In genomic region chr15:53884441-53884840, GRCh38 we compare ENCODE assay signal across 20 cellular contexts.
A peak's percentile ranks its signal among the peaks of the same experiment; 100 is the strongest.
DNase-seq lines count a peak whose midpoint lies in the region; ATAC-seq, FAIRE-seq and TF ChIP-seq lines count a peak whose summit lies in the region.
"Had no signal": no experiment of that assay in that cellular context is flagged by ENCODE, and none has a peak within 500 bp of the region (broad histone marks: within the 10 kb centered on the region; RNA-seq: fewer than 3 reads in every experiment).

No MANE protein-coding gene starts in this region.

- intact Hi-C loops in mammary epithelial cell (cut with micrococcal nuclease): no loop called here

- TF ChIP-seq RAD21 in A549 (conservative IDR thresholded peaks at IDR 0.05 in 1 of 2, IDR thresholded peaks at IDR 0.05 in 1 of 2): no peak

- in situ Hi-C loops in mammary epithelial cell (cut with MboI; ENCODE audit: low sequenced_read_pairs in 2 of 2): no loop called here

- FAIRE-seq in A549 (lab: Jason Lieb, UNC): no peak
- FAIRE-seq: G401.6, GM12892, GM19239, H1 had no signal

- H3K27me3 ChIP-seq in mammary epithelial cell (ENCODE audit: insufficient read depth, low read length) (no peaks in the 10 kb centered on the region), foreskin keratinocyte (no peaks in the 10 kb centered on the region), trophoblast cell (ENCODE audit: insufficient read depth, low read length) (no peaks in the 10 kb centered on the region), mesenchymal stem cell (ENCODE audit: control insufficient read depth in 1 of 2, insufficient read depth in 1 of 2, low read length in 2 of 2) (no peaks in the 10 kb centered on the region)

- H2BK12ac ChIP-seq in trophoblast cell (ENCODE audit: low read length): no peak overlapping the region
- H2BK12ac ChIP-seq in mesenchymal stem cell (ENCODE audit: low read length in 2 of 2): no peak overlapping the region

- dilution Hi-C loops in mammary epithelial cell (cut with HindIII; ENCODE audit: low sequenced_read_pairs): no loop called here

- no peak overlapping the region for H3K4ac ChIP-seq in trophoblast cell (ENCODE audit: low read depth, low read length)
- no peak overlapping the region for H3K4ac ChIP-seq in mesenchymal stem cell (ENCODE audit: low read depth in 1 of 2, low read length in 2 of 2)

- H4K12ac ChIP-seq in trophoblast cell (ENCODE audit: low read depth, low read length): no peak overlapping the region

- no peaks in the 10 kb centered on the region for H3K79me1 ChIP-seq in trophoblast cell (ENCODE audit: low read length)
- no peaks in the 10 kb centered on the region for H3K79me1 ChIP-seq in mesenchymal stem cell (replicated peaks; ENCODE audit: low read length, poor library complexity, severe bottlenecking)

- no peak for TF ChIP-seq POLR2A in A549 (IDR thresholded peaks at IDR 0.05; ENCODE audit: low read length)

- H2AK5ac ChIP-seq in trophoblast cell (ENCODE audit: low read length) (no peak overlapping the region), mesenchymal stem cell (ENCODE audit: low read length, severe bottlenecking) (no peak overlapping the region)

- H4K91ac ChIP-seq in trophoblast cell (ENCODE audit: low read depth, low read length) (no peak overlapping the region), mesenchymal stem cell (ENCODE audit: low read length) (no peak overlapping the region)

- no peak overlapping the region for H3K23ac ChIP-seq in trophoblast cell (ENCODE audit: low read length)
- H3K23ac ChIP-seq in mesenchymal stem cell (ENCODE audit: low read length in 2 of 2): no peak overlapping the region

- H3K9ac ChIP-seq in mammary epithelial cell (ENCODE audit: insufficient read depth, low read length) (no peak overlapping the region), trophoblast cell (ENCODE audit: low read length) (no peak overlapping the region), mesenchymal stem cell (ENCODE audit: low read length) (no peak overlapping the region)
- H3K9ac ChIP-seq: GM23248 had no signal

- no peaks in the 10 kb centered on the region for H3K9me3 ChIP-seq in A549
- H3K9me3 ChIP-seq in mammary epithelial cell (replicated peaks; ENCODE audit: insufficient read depth, low read length): no peaks in the 10 kb centered on the region
- no peaks in the 10 kb centered on the region for H3K9me3 ChIP-seq in trophoblast cell (ENCODE audit: insufficient read depth, low read depth, low read length)
- H3K9me3 ChIP-seq in mesenchymal stem cell (ENCODE audit: control insufficient read depth, low read length): no peaks in the 10 kb centered on the region

- H3K4me1 ChIP-seq in A549 (no peaks in the 10 kb centered on the region), mammary epithelial cell (ENCODE audit: insufficient read depth, low read length) (peaks cover 21% of the 10 kb centered on the region), foreskin keratinocyte (no peaks in the 10 kb centered on the region), trophoblast cell (ENCODE audit: control insufficient read depth in 1 of 2, insufficient read depth in 2 of 2, low read length in 2 of 2) (peaks cover 0 to 3% of the 10 kb centered on the region in 2 experiments), mesenchymal stem cell (ENCODE audit: control insufficient read depth, insufficient read depth, low read depth, low read length) (no peaks in the 10 kb centered on the region)

- 85% methylated on average over 2 of the region's 2 CpGs for WGBS in A549 (ENCODE audit: missing lambda C conversion rate)
- WGBS in mammary epithelial cell (ENCODE audit: low coverage, missing lambda C conversion rate): 19% methylated on average over 2 of the region's 2 CpGs
- no CpG with 5 or more reads among the region's 2 CpGs for WGBS in trophoblast cell (ENCODE audit: extremely low coverage, insufficient coverage, insufficient read length)
- no CpG with 5 or more reads among the region's 2 CpGs for WGBS in mesenchymal stem cell

- CTCF ChIA-PET in A549 (lab: Yijun Ruan, JAX): no interaction called here
- CTCF ChIA-PET in mammary epithelial cell (lab: Charles Lee; ENCODE audit: low non-redundant PET): no interaction called here

- POLR2A ChIA-PET in A549 (lab: Yijun Ruan, JAX): no interaction called here

- no peaks in the 10 kb centered on the region for H4K20me1 ChIP-seq in mammary epithelial cell (ENCODE audit: insufficient read depth, low read length)

- BruUV-seq in mammary epithelial cell (replicated peaks; lab: Mats Ljungman, UMichigan): no TSS peak

- H3K18ac ChIP-seq in trophoblast cell (ENCODE audit: low read length) (no peak overlapping the region), mesenchymal stem cell (ENCODE audit: low read depth in 1 of 2, low read length in 2 of 2) (no peak overlapping the region)

- no peak overlapping the region for H3K4me2 ChIP-seq in A549
- no peak overlapping the region for H3K4me2 ChIP-seq in mammary epithelial cell (ENCODE audit: insufficient read depth, low read depth, low read length)
- no peak overlapping the region for H3K4me2 ChIP-seq in trophoblast cell (ENCODE audit: low read length)
- no peak overlapping the region for H3K4me2 ChIP-seq in mesenchymal stem cell (ENCODE audit: low read length, poor library complexity, severe bottlenecking)

- H3K27ac ChIP-seq in A549: no peak overlapping the region
- H3K27ac ChIP-seq in mammary epithelial cell (ENCODE audit: insufficient read depth, low read depth, low read length): no peak overlapping the region
- no peak overlapping the region for H3K27ac ChIP-seq in foreskin keratinocyte
- no peak overlapping the region for H3K27ac ChIP-seq in trophoblast cell (ENCODE audit: low read depth, low read length)
- no peak overlapping the region for H3K27ac ChIP-seq in mesenchymal stem cell (ENCODE audit: low read length, poor library complexity, severe bottlenecking)
- H3K27ac ChIP-seq: GM23248 had no signal

- H4K8ac ChIP-seq in trophoblast cell (ENCODE audit: low read depth, low read length) (no peak overlapping the region), mesenchymal stem cell (ENCODE audit: low read length) (no peak overlapping the region)

- H2BK15ac ChIP-seq in mesenchymal stem cell (ENCODE audit: low read depth, poor library complexity, severe bottlenecking): no peak overlapping the region

- DNase-seq in A549 (ENCODE audit: low read depth in 1 of 2, low spot score in 1 of 2): no peak
- DNase-seq in mammary epithelial cell: peak; percentile 21
- peak; percentile 22 to 58 for DNase-seq in foreskin keratinocyte
- peak; percentile 39 to 73 for DNase-seq in trophoblast cell
- DNase-seq in mesenchymal stem cell: no peak
- DNase-seq: 8988T; C1 segment of cervical spinal cord; CD4-positive, alpha-beta memory T cell; COR-L47; DMS153; DND-41; GM23248; H7; HCEC 1CT had no signal

- H2AFZ ChIP-seq in mammary epithelial cell (ENCODE audit: low read depth, low read length) (no peak overlapping the region), trophoblast cell (ENCODE audit: insufficient read depth, low read length, poor library complexity) (no peak overlapping the region), mesenchymal stem cell (ENCODE audit: low read depth, low read length) (no peak overlapping the region)
- H2AFZ ChIP-seq: GM23248 had no signal

- no peak for TF ChIP-seq CTCF in A549 (IDR thresholded peaks at IDR 0.05)
- no peak for TF ChIP-seq CTCF in mammary epithelial cell (conservative IDR thresholded peaks at IDR 0.05 in 1 of 2, IDR thresholded peaks at IDR 0.05 in 1 of 2; ENCODE audit: extremely low read depth in 1 of 2, insufficient read depth in 1 of 2, low read depth in 1 of 2, low read length in 2 of 2)
- TF ChIP-seq CTCF in foreskin keratinocyte (conservative IDR thresholded peaks at IDR 0.05): no peak

- no peaks in the 10 kb centered on the region for H3K36me3 ChIP-seq in mammary epithelial cell (ENCODE audit: insufficient read depth, low read length)
- no peaks in the 10 kb centered on the region for H3K36me3 ChIP-seq in trophoblast cell (ENCODE audit: control insufficient read depth in 1 of 2, insufficient read depth in 2 of 2, low read length in 2 of 2)
- H3K36me3 ChIP-seq in mesenchymal stem cell (ENCODE audit: control insufficient read depth in 1 of 2, insufficient read depth in 2 of 2, low read depth in 1 of 2, low read length in 2 of 2): no peaks in the 10 kb centered on the region

- no peak overlapping the region for H3K4me3 ChIP-seq in A549
- H3K4me3 ChIP-seq in mammary epithelial cell (replicated peaks in 1 of 3; ENCODE audit: insufficient read depth in 1 of 3, low read depth in 2 of 3, low read length in 3 of 3): no peak overlapping the region
- H3K4me3 ChIP-seq in trophoblast cell (ENCODE audit: low read depth, low read length): no peak overlapping the region
- no peak overlapping the region for H3K4me3 ChIP-seq in mesenchymal stem cell (ENCODE audit: insufficient read depth in 1 of 2, low read depth in 1 of 2, low read length in 2 of 2)
- H3K4me3 ChIP-seq: GM23248 had no signal

- H2BK120ac ChIP-seq in trophoblast cell (ENCODE audit: insufficient read depth, low read length, poor library complexity): no peak overlapping the region
- H2BK120ac ChIP-seq in mesenchymal stem cell (ENCODE audit: low read depth, low read length): no peak overlapping the region

- TF ChIP-seq EP300 in A549 (IDR thresholded peaks at IDR 0.05): no peak

- H2BK5ac ChIP-seq in trophoblast cell (ENCODE audit: low read depth, low read length, poor library complexity): no peak overlapping the region
- H2BK5ac ChIP-seq in mesenchymal stem cell (ENCODE audit: low read depth, low read length, poor library complexity, severe bottlenecking): no peak overlapping the region

- ATAC-seq in A549 (no peak), foreskin keratinocyte (peak; percentile 87), GM18502 (IDR thresholded peaks at IDR 0.05; ENCODE audit: poor library complexity, unreplicated experiment) (no peak), HG03095 (IDR thresholded peaks at IDR 0.05; ENCODE audit: unreplicated experiment) (no peak)

- no peaks in the 10 kb centered on the region for H3K79me2 ChIP-seq in mammary epithelial cell (ENCODE audit: insufficient read depth, low read length)
- H3K79me2 ChIP-seq in trophoblast cell (ENCODE audit: control insufficient read depth, insufficient read depth, low read length, poor library complexity): no peaks in the 10 kb centered on the region

- H3K14ac ChIP-seq in trophoblast cell (ENCODE audit: low read length) (no peak overlapping the region), mesenchymal stem cell (ENCODE audit: low read length in 2 of 2) (no peak overlapping the region)

TF ChIP-seq in A549, 52 proteins besides CTCF, POLR2A, EP300 and RAD21:
- TF ChIP-seq FOSL2 (IDR thresholded peaks at IDR 0.05): no peak
- peak; percentile 10; the same call in 1 of the 2 replicates for TF ChIP-seq FOSL2 (CRISPR knock-in tag; IDR thresholded peaks at IDR 0.05)
- no peak for TF ChIP-seq CBX8 (IDR thresholded peaks at IDR 0.05)

Comparison
In these comparisons a context has a peak if more than half of its experiments do, and no peak if none do; other contexts are left out.
1. DNase-seq: peak in mammary epithelial cell (single experiment), foreskin keratinocyte (2 of 2) and trophoblast cell (2 of 2); none in A549 (0 of 2) and mesenchymal stem cell (single experiment).